14 cellular contexts compared by ENCODE assay signal in genomic region chr14:33499687-33500086, GRCh38.
"Had no signal": no experiment of that assay in that cellular context is flagged by ENCODE, and none has a peak within 500 bp of the region (broad histone marks: within the 10 kb centered on the region; RNA-seq: fewer than 3 reads in every experiment).

No MANE protein-coding gene starts in this region.

- DNase-seq: activated CD4-positive, alpha-beta T cell treated with anti-CD3 and anti-CD28 coated beads for 1 hour; activated CD4-positive, alpha-beta T cell treated with anti-CD3 and anti-CD28 coated beads, Interleukin-2, amount 50 U/mL, for 48 hours; activated CD8-positive, alpha-beta memory T cell treated with anti-CD3 and anti-CD28 coated beads, Interleukin-2, amount 10 ng/mL, durations not matched to agents 7 days and 5 days; activated effector memory CD4-positive, alpha-beta T cell treated with Interleukin-2 at 50 U/mL for 16 hours; activated T-cell treated with anti-CD3 and anti-CD28 coated beads, Interleukin-2, amount 50 U/mL, for 24 hours; colonic mucosa; islet precursor cell; nucleus accumbens; right lobe of liver; spleen; stimulated activated CD4-positive, alpha-beta T cell treated with anti-CD3 and anti-CD28 coated beads, Interleukin-1b, Interleukin-23, amount 100 ng/mL, for 48 hours; T-helper 9 cell had no signal

- H3K36me3 ChIP-seq: colonic mucosa, right lobe of liver, SJSA1, spleen had no signal

- H3K4me1 ChIP-seq: colonic mucosa, right lobe of liver, spleen had no signal

- ATAC-seq: activated CD8-positive, alpha-beta memory T cell treated with anti-CD3 and anti-CD28 coated beads, Interleukin-2, amount 10 ng/mL, durations not matched to agents 7 days and 5 days; right lobe of liver; stimulated activated memory B cell treated with anti-CD40 and anti-IgM and Interleukin-4, amounts not matched to agents 10 μg/mL and 1 μg/mL and 100 μg/mL, for 72 hours had no signal

- H3K27me3 ChIP-seq: colonic mucosa, right lobe of liver, SJSA1, spleen had no signal

- H3K9me3 ChIP-seq: colonic mucosa, right lobe of liver, SJSA1 had no signal

- H3K4me3 ChIP-seq: colonic mucosa, right lobe of liver, SJSA1, spleen had no signal

- H3K27ac ChIP-seq: colonic mucosa, right lobe of liver, SJSA1, spleen had no signal
